ENCODE assay signal across 28 cellular contexts in the genomic region with DNA sequence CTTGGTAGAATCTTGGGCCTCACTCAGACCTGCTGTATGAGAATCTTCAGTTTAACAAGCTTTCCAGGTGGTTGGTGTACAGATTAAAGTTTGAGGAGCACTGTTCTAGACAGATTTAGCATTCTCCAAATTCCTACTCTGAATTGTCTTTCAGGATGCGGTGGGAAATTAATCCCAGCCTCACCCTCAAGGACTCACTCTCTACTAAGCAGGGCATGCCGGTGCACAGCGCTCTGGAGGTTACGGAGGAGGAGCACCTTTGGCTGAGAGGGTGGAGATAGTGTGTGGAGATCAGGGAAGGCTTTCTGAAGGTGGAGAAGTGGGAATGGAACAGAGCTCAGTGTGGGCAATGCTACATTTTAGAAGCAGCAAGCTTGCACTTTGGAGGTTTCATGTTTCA.
"Had no signal": no experiment of that assay in that cellular context is flagged by ENCODE, and none has a peak within 500 bp of the region (broad histone marks: within the 10 kb centered on the region; RNA-seq: fewer than 3 reads in every experiment).

No MANE protein-coding gene starts in this region.

- DNase-seq: colonic mucosa; cortex of kidney; dermis blood vessel endothelial cell; dorsolateral prefrontal cortex; effector CD4-positive, alpha-beta T cell; effector CD8-positive, alpha-beta T cell; effector memory CD4-positive, alpha-beta T cell; effector memory CD8-positive, alpha-beta T cell; endodermal cell; erythroblast; esophagus squamous epithelium; foreskin fibroblast; foreskin melanocyte; gastrocnemius medialis; glutamatergic neuron; head of caudate nucleus; heart left ventricle; heart right ventricle had no signal

- H3K27me3 Mint-ChIP-seq: dendritic cell treated with granulocyte-macrophage colony-stimulating factor and Interleukin-4, amounts not matched to agents 40 ng/mL and 50 ng/mL, for 4 days had no signal

- H3K27ac Mint-ChIP-seq: dendritic cell treated with granulocyte-macrophage colony-stimulating factor and Interleukin-4, amounts not matched to agents 40 ng/mL and 50 ng/mL, for 4 days; effector memory CD8-positive, alpha-beta T cell; endodermal cell had no signal

- H3K4me3 Mint-ChIP-seq: dendritic cell treated with granulocyte-macrophage colony-stimulating factor and Interleukin-4, amounts not matched to agents 40 ng/mL and 50 ng/mL, for 4 days; effector memory CD8-positive, alpha-beta T cell; endodermal cell had no signal

- H3K9me3 ChIP-seq: colonic mucosa, esophagus muscularis mucosa, esophagus squamous epithelium, gastrocnemius medialis, gastroesophageal sphincter, heart left ventricle, heart right ventricle had no signal

- H3K4me3 ChIP-seq: colonic mucosa, coronary artery, dorsolateral prefrontal cortex, esophagus muscularis mucosa, esophagus squamous epithelium, gastrocnemius medialis, gastroesophageal sphincter, heart left ventricle, heart right ventricle had no signal

- ATAC-seq: effector memory CD8-positive, alpha-beta T cell; esophagus mucosa; gastrocnemius medialis; gastroesophageal sphincter; heart left ventricle; heart right ventricle had no signal

- H3K36me3 ChIP-seq: colonic mucosa, esophagus muscularis mucosa, esophagus squamous epithelium, gastrocnemius medialis, gastroesophageal sphincter, heart left ventricle, heart right ventricle had no signal

- H3K27me3 ChIP-seq: colonic mucosa, dorsolateral prefrontal cortex, esophagus muscularis mucosa, esophagus squamous epithelium, gastrocnemius medialis, gastroesophageal sphincter, heart left ventricle, heart right ventricle had no signal

- H3K27ac ChIP-seq: colonic mucosa, coronary artery, epithelial cell of prostate, esophagus muscularis mucosa, esophagus squamous epithelium, gastrocnemius medialis, gastroesophageal sphincter, heart left ventricle, heart right ventricle had no signal

- H3K4me1 ChIP-seq: colonic mucosa, esophagus muscularis mucosa, esophagus squamous epithelium, gastrocnemius medialis, gastroesophageal sphincter, heart left ventricle, heart right ventricle had no signal

- FAIRE-seq: colon, endometrium, endothelial cell of umbilical vein, frontal cortex had no signal

- H3K9me3 Mint-ChIP-seq: dendritic cell treated with granulocyte-macrophage colony-stimulating factor and Interleukin-4, amounts not matched to agents 40 ng/mL and 50 ng/mL, for 4 days; effector memory CD8-positive, alpha-beta T cell; endodermal cell had no signal

- H3K4me1 Mint-ChIP-seq: endodermal cell had no signal
